ENCODE assay signal across 22 cellular contexts in genomic region chr9:30851600-30851999, GRCh38.
DNase-seq lines count a peak whose midpoint lies in the region; ATAC-seq, FAIRE-seq and TF ChIP-seq lines count a peak whose summit lies in the region.
"Had no signal": no experiment of that assay in that cellular context is flagged by ENCODE, and none has a peak within 500 bp of the region (broad histone marks: within the 10 kb centered on the region; RNA-seq: fewer than 3 reads in every experiment).

No MANE protein-coding gene starts in this region.

- peaks cover 4% of the 10 kb centered on the region; the same call in 1 of the 2 replicates for H3K36me3 ChIP-seq in GM23338 (ENCODE audit: insufficient read depth)
- H3K36me3 ChIP-seq in HUES64 (ENCODE audit: insufficient read depth, low read length) = no peaks in the 10 kb centered on the region
- H3K36me3 ChIP-seq in H1 (ENCODE audit: control insufficient read depth in 2 of 4, insufficient read depth in 4 of 4, low read length in 3 of 4) = no peaks in the 10 kb centered on the region; a peak in 1 of 8 replicates
- no peaks in the 10 kb centered on the region for H3K36me3 ChIP-seq in neural progenitor cell
- H3K36me3 ChIP-seq: BE2C had no signal

- 0 out of 4 replicates have a peak, but pooled peaks of 1 of the 2 experiments have one; percentile 7 for TF ChIP-seq CTCF in GM23338 (conservative IDR thresholded peaks at IDR 0.05; ENCODE audit: low read depth in 2 of 2)
- TF ChIP-seq CTCF in H1 (IDR thresholded peaks at IDR 0.05; ENCODE audit: control extremely low read depth in 1 of 3, insufficient read depth in 1 of 3, low read depth in 1 of 3, low read length in 3 of 3) = no peak
- no peak for TF ChIP-seq CTCF in neural progenitor cell (IDR thresholded peaks at IDR 0.05)

- no peak overlapping the region for H2BK15ac ChIP-seq in H1 (ENCODE audit: low read length)

- H3K36me3 Mint-ChIP-seq in GM23338 (ENCODE audit: low read depth) (peaks cover 23% of the 10 kb centered on the region), neural progenitor cell (no peaks in the 10 kb centered on the region)
- H3K36me3 Mint-ChIP-seq in naive thymus-derived CD8-positive, alpha-beta T cell = no peaks in the 10 kb centered on the region
- H3K36me3 Mint-ChIP-seq: CD4-positive, CD25-positive, alpha-beta regulatory T cell; CD8-positive, alpha-beta memory T cell had no signal

- H3K4me1 ChIP-seq in GM23338 (ENCODE audit: insufficient read depth) (no peaks in the 10 kb centered on the region), HUES64 (ENCODE audit: insufficient read depth, low read length) (no peaks in the 10 kb centered on the region; the same call in 1 of the 2 replicates), H1 (replicated peaks in 1 of 4; ENCODE audit: control insufficient read depth in 3 of 4, insufficient read depth in 4 of 4, low read length in 3 of 4) (peaks cover 0 to 3% (median 2%) of the 10 kb centered on the region in 4 experiments; a peak in 3 of 7 replicates), neural progenitor cell (no peaks in the 10 kb centered on the region)
- H3K4me1 ChIP-seq: BE2C had no signal

- TF ChIP-seq EP300 in H1 (IDR thresholded peaks at IDR 0.05; ENCODE audit: borderline replicate concordance in 1 of 2, low read depth in 2 of 2, low read length in 2 of 2) = no peak

- H3K9me3 ChIP-seq in HUES64 (ENCODE audit: insufficient read depth, low read depth, low read length) (0 out of 2 replicates have a peak, but pooled peaks cover 8% of the 10 kb centered on the region), H1 (ENCODE audit: insufficient read depth in 2 of 2, low read depth in 1 of 2, low read length in 1 of 2) (peaks cover 3% of the 10 kb centered on the region in 2 experiments), neural progenitor cell (ENCODE audit: low read depth) (no peaks in the 10 kb centered on the region)
- H3K9me3 ChIP-seq: BE2C had no signal

- H3K27ac Mint-ChIP-seq in GM23338 (no peak overlapping the region), neural progenitor cell (no peak overlapping the region)
- no peak overlapping the region for H3K27ac Mint-ChIP-seq in naive thymus-derived CD8-positive, alpha-beta T cell
- H3K27ac Mint-ChIP-seq: CD4-positive, CD25-positive, alpha-beta regulatory T cell; CD8-positive, alpha-beta memory T cell had no signal

- H3K79me1 ChIP-seq in H1 (ENCODE audit: low read depth, low read length) = no peaks in the 10 kb centered on the region

- H3K9me2 ChIP-seq in GM23338 (ENCODE audit: insufficient read depth) = no peaks in the 10 kb centered on the region; the same call in 1 of the 2 replicates

- H4K91ac ChIP-seq in H1 (replicated peaks; ENCODE audit: insufficient read length, low read length) = no peak overlapping the region

- TF ChIP-seq POLR2A in H1 (IDR thresholded peaks at IDR 0.05; ENCODE audit: control extremely low read depth in 1 of 2, low read depth in 2 of 2, low read length in 2 of 2) = no peak

- H4K20me1 ChIP-seq in GM23338 (replicated peaks; ENCODE audit: insufficient read depth) (no peaks in the 10 kb centered on the region), H1 (replicated peaks in 1 of 2; ENCODE audit: control insufficient read depth in 1 of 2, insufficient read depth in 2 of 2, low read length in 2 of 2) (no peaks in the 10 kb centered on the region), neural progenitor cell (ENCODE audit: low read depth) (no peaks in the 10 kb centered on the region)

- H3F3A ChIP-seq in GM23338 (replicated peaks; ENCODE audit: low read depth) (no peaks in the 10 kb centered on the region), neural progenitor cell (ENCODE audit: low read depth) (no peaks in the 10 kb centered on the region)

- ATAC-seq in GM23338 = peak; percentile 79
- no peak for ATAC-seq in naive thymus-derived CD8-positive, alpha-beta T cell
- no peak for ATAC-seq in GM18858 (IDR thresholded peaks at IDR 0.05; ENCODE audit: unreplicated experiment)
- ATAC-seq: GM12878 had no signal

- no peaks in the 10 kb centered on the region for H3K27me3 ChIP-seq in GM23338 (ENCODE audit: insufficient read depth)
- no peaks in the 10 kb centered on the region for H3K27me3 ChIP-seq in HUES64 (ENCODE audit: insufficient read depth, low read length)
- H3K27me3 ChIP-seq in H1 (replicated peaks in 1 of 4; ENCODE audit: control insufficient read depth in 3 of 4, extremely low read depth in 1 of 4, insufficient read depth in 3 of 4, low read length in 3 of 4) = no peaks in the 10 kb centered on the region
- H3K27me3 ChIP-seq in neural progenitor cell = no peaks in the 10 kb centered on the region
- H3K27me3 ChIP-seq: BE2C had no signal

- no peak for FAIRE-seq in H1 (lab: Jason Lieb, UNC)
- FAIRE-seq: A204.1, GM12878, GM19239 had no signal

- H4K5ac ChIP-seq in H1 (ENCODE audit: insufficient read length, low read depth, low read length) = no peak overlapping the region

- CTCF ChIA-PET in H1 (lab: Charles Lee; ENCODE audit: partially characterized antibody) = interaction anchor here (0.7 kb wide), 1 partner anchor 541 kb away, joined by 3 read pairs; no protein-coding TSS in a partner anchor

- H3K27me3 Mint-ChIP-seq in GM23338 (ENCODE audit: insufficient read depth, low read depth, poor library complexity) (peaks cover 2% of the 10 kb centered on the region), neural progenitor cell (ENCODE audit: insufficient read depth, low read depth) (no peaks in the 10 kb centered on the region)
- H3K27me3 Mint-ChIP-seq in naive thymus-derived CD8-positive, alpha-beta T cell = peaks cover 0 to 3% (median 2%) of the 10 kb centered on the region in 5 donors
- H3K27me3 Mint-ChIP-seq: CD4-positive, CD25-positive, alpha-beta regulatory T cell; CD8-positive, alpha-beta memory T cell had no signal

- H3K27ac ChIP-seq in GM23338 (ENCODE audit: low read depth) (peak overlapping the region; percentile 55), HUES64 (ENCODE audit: low read depth, low read length) (peak overlapping the region; percentile 58; the same call in 1 of the 2 replicates), H1 (ENCODE audit: low read depth, low read length) (no peak overlapping the region), neural progenitor cell (no peak overlapping the region)
- H3K27ac ChIP-seq: KMS-11 had no signal

- H2BK5ac ChIP-seq in H1 (ENCODE audit: low read depth, low read length) = no peak overlapping the region

- DNase-seq in GM23338 (ENCODE audit: low spot score) (peak; percentile 69), H1 (ENCODE audit: low read depth in 1 of 2, low spot score in 2 of 2) (no peak), neural progenitor cell (ENCODE audit: low spot score) (peak; percentile 2), retina (no peak), GM03348 (ENCODE audit: low spot score) (no peak)
- DNase-seq in naive thymus-derived CD8-positive, alpha-beta T cell = no peak
- DNase-seq: ACHN; BE2C; C1 segment of cervical spinal cord; CD4-positive, CD25-positive, alpha-beta regulatory T cell; CD8-positive, alpha-beta memory T cell; COR-L47; DMS153; DMS79; GF-D8; HCEC 1CT had no signal

- H3K4me2 ChIP-seq in GM23338 (no peak overlapping the region), H1 (ENCODE audit: insufficient read depth in 1 of 2, low read depth in 2 of 2, low read length in 2 of 2) (no peak overlapping the region), neural progenitor cell (no peak overlapping the region)
- H3K4me2 ChIP-seq: KMS-11 had no signal

- H4K8ac ChIP-seq in H1 (ENCODE audit: extremely low read depth, insufficient read depth, low read length) = no peak overlapping the region

- H3K9me3 Mint-ChIP-seq in GM23338 (peaks cover 17% of the 10 kb centered on the region; the same call in 2 of the 3 replicates), neural progenitor cell (peaks cover 6% of the 10 kb centered on the region)
- peaks cover 0 to 3% (median 0%) of the 10 kb centered on the region in 9 donors for H3K9me3 Mint-ChIP-seq in naive thymus-derived CD8-positive, alpha-beta T cell

- H3K4me3 ChIP-seq in GM23338 (no peak overlapping the region), HUES64 (ENCODE audit: low read length) (no peak overlapping the region), H1 (ENCODE audit: extremely low read depth in 1 of 4, insufficient read depth in 2 of 4, low read depth in 3 of 4, low read length in 4 of 4) (no peak overlapping the region), neural progenitor cell (no peak overlapping the region)
- H3K4me3 ChIP-seq: GM12878 had no signal

- no peaks in the 10 kb centered on the region for H3K23me2 ChIP-seq in H1 (ENCODE audit: low read depth, low read length)

- H3K79me2 ChIP-seq in GM23338 (replicated peaks; ENCODE audit: insufficient read depth) = no peaks in the 10 kb centered on the region
- no peaks in the 10 kb centered on the region for H3K79me2 ChIP-seq in H1 (ENCODE audit: control insufficient read depth in 1 of 2, insufficient read depth in 2 of 2, low read length in 2 of 2)
- H3K79me2 ChIP-seq in neural progenitor cell (ENCODE audit: low read depth) = no peaks in the 10 kb centered on the region

- no peak overlapping the region for H3K56ac ChIP-seq in H1 (replicated peaks; ENCODE audit: insufficient read length, low read depth, low read length)

- no peak overlapping the region for H3K23ac ChIP-seq in H1 (ENCODE audit: insufficient read length)

- H2AFZ ChIP-seq in GM23338 = no peak overlapping the region
- 0 out of 2 replicates have a peak overlapping the region, but pooled peaks have one; percentile 46 for H2AFZ ChIP-seq in H1 (ENCODE audit: low read length)
- peak overlapping the region; percentile 19 for H2AFZ ChIP-seq in neural progenitor cell (replicated peaks)

- H3K14ac ChIP-seq in H1 (ENCODE audit: insufficient read length) = no peak overlapping the region

- H2BK12ac ChIP-seq in H1 (ENCODE audit: low read depth, low read length) = no peak overlapping the region

- H2AK5ac ChIP-seq in H1 (ENCODE audit: low read depth, low read length) = no peak overlapping the region

- POLR2A ChIA-PET in H1 (lab: Charles Lee; ENCODE audit: partially characterized antibody) = no interaction called here
- POLR2A ChIA-PET in naive thymus-derived CD8-positive, alpha-beta T cell (lab: Charles Lee) = no interaction called here

- no peak overlapping the region for H2BK120ac ChIP-seq in H1 (replicated peaks; ENCODE audit: low read depth, low read length)

- H3K4ac ChIP-seq in H1 (replicated peaks; ENCODE audit: insufficient read length, low read depth, low read length) = no peak overlapping the region

- H3K4me1 Mint-ChIP-seq in GM23338 = peaks cover 13% of the 10 kb centered on the region
- peaks cover 11% of the 10 kb centered on the region for H3K4me1 Mint-ChIP-seq in neural progenitor cell
- H3K4me1 Mint-ChIP-seq in naive thymus-derived CD8-positive, alpha-beta T cell = no peaks in the 10 kb centered on the region
- H3K4me1 Mint-ChIP-seq: CD4-positive, CD25-positive, alpha-beta regulatory T cell; CD8-positive, alpha-beta memory T cell had no signal

- no peak overlapping the region for H3K9ac ChIP-seq in HUES64 (ENCODE audit: low read depth, low read length)
- H3K9ac ChIP-seq in H1 (replicated peaks in 1 of 4; ENCODE audit: extremely low read depth in 1 of 4, low read depth in 3 of 4, low read length in 3 of 4) = no peak overlapping the region
- H3K9ac ChIP-seq in neural progenitor cell = no peak overlapping the region
- H3K9ac ChIP-seq: KMS-11 had no signal

- H2BK20ac ChIP-seq in H1 (ENCODE audit: low read length) = no peak overlapping the region

- H3K18ac ChIP-seq in H1 (ENCODE audit: extremely low read depth, low read length) = no peak overlapping the region

- TF ChIP-seq RAD21 in H1 (IDR thresholded peaks at IDR 0.05 in 1 of 2, conservative IDR thresholded peaks at IDR 0.05 in 1 of 2; ENCODE audit: low read depth in 2 of 2, low read length in 2 of 2) = peak in 1 of 2 experiments; percentile 23; a peak in 2 of 4 replicates

- no peak overlapping the region; the same call in 2 of the 3 replicates for H3K4me3 Mint-ChIP-seq in GM23338
- no peak overlapping the region for H3K4me3 Mint-ChIP-seq in neural progenitor cell
- no peak overlapping the region for H3K4me3 Mint-ChIP-seq in naive thymus-derived CD8-positive, alpha-beta T cell
- H3K4me3 Mint-ChIP-seq: CD4-positive, CD25-positive, alpha-beta regulatory T cell; CD8-positive, alpha-beta memory T cell had no signal

Comparison
In these comparisons a context has a peak if more than half of its experiments do, and no peak if none do; other contexts are left out.
1. DNase-seq: peak in GM23338 (single experiment) and neural progenitor cell (single experiment); none in H1 (0 of 2), retina (single experiment), GM03348 (single experiment) and naive thymus-derived CD8-positive, alpha-beta T cell (0 of 10).
2. H3K27ac ChIP-seq: peak in GM23338 (single experiment) and HUES64 (single experiment); none in H1 (single experiment) and neural progenitor cell (single experiment).